Comparison of ENCODE assay signal across 8 cellular contexts in genomic region chr12:56160894-56161667, GRCh38. TPM values are rescaled to one million over a fixed set of nuclear protein-coding genes. Genes with fewer than 3 reads are reported as not detected.
DNase-seq lines count a peak whose midpoint lies in the region; ATAC-seq and TF ChIP-seq lines count a peak whose summit lies in the region.

No MANE protein-coding gene starts in this region.

- H2BK20ac ChIP-seq in H9 (ENCODE audit: low read depth, low read length, poor library complexity, severe bottlenecking), result no peak overlapping the region

- no peak overlapping the region for H2BK5ac ChIP-seq in H9 (ENCODE audit: insufficient read length, low read length)

- CTCF ChIA-PET in activated CD8-positive, alpha-beta T cell treated with anti-CD3 and anti-CD28 coated beads for 36 hours (lab: Charles Lee), result interaction anchor here (0.8 to 3.9 kb wide), 7 partner anchors 26 to 423 kb away, joined by 4 to 25 read pairs (median 6); partner anchors contain the start of genes ESYT1, SMARCC2 and ZC3H10

- no peak overlapping the region for H2BK12ac ChIP-seq in H9 (ENCODE audit: insufficient read length, low read depth, low read length)

- intact Hi-C loops in activated CD8-positive, alpha-beta T cell treated with anti-CD3 and anti-CD28 coated beads for 36 hours (cut with micrococcal nuclease), result no loop called here
- intact Hi-C loops in right cardiac atrium (cut with DNase I) (loop anchor here in 1 of 4 donors (5.0 kb wide), 1 partner anchor 39 kb away; no protein-coding TSS in a partner anchor), spleen (cut with DNase I; ENCODE audit: low total_unique reads) (no loop called here)

- POLR2A ChIA-PET in activated CD8-positive, alpha-beta T cell treated with anti-CD3 and anti-CD28 coated beads for 36 hours (lab: Charles Lee), result interaction anchor here (0.6 to 5.7 kb wide), 20 partner anchors 10 to 155 kb away, joined by 3 to 51 read pairs (median 7); partner anchors contain the start of genes CNPY2, ESYT1, MYL6B and PA2G4

- H2BK15ac ChIP-seq in H9 (ENCODE audit: low read depth, low read length), result no peak overlapping the region

- peaks cover 3% of the 10 kb centered on the region; the same call in 1 of the 2 replicates for H3K79me2 ChIP-seq in H9 (ENCODE audit: insufficient read depth, low read length)

- peak overlapping the region; percentile 93 to 96 for H3K4me3 Mint-ChIP-seq in H9
- H3K4me3 Mint-ChIP-seq in activated CD8-positive, alpha-beta T cell treated with anti-CD3 and anti-CD28 coated beads for 36 hours, result peak overlapping the region; percentile 95

- H3K27me3 ChIP-seq in H9 (ENCODE audit: insufficient read depth, low read length) (no peaks in the 10 kb centered on the region), right cardiac atrium (ENCODE audit: control insufficient read depth, insufficient read depth) (no peaks in the 10 kb centered on the region), spleen (replicated peaks in 1 of 7) (no peaks in the 10 kb centered on the region)

- H3K27me3 Mint-ChIP-seq in H9 (ENCODE audit: low read depth), result peaks cover 11% of the 10 kb centered on the region
- no peaks in the 10 kb centered on the region for H3K27me3 Mint-ChIP-seq in activated CD8-positive, alpha-beta T cell treated with anti-CD3 and anti-CD28 coated beads for 36 hours

- H3K18ac ChIP-seq in H9 (ENCODE audit: insufficient read length, low read depth, low read length), result no peak overlapping the region

- no peaks in the 10 kb centered on the region for H4K20me1 ChIP-seq in H9 (ENCODE audit: control insufficient read depth, insufficient read depth, insufficient read length)

- no peaks in the 10 kb centered on the region for H3K9me3 ChIP-seq in H9 (ENCODE audit: control insufficient read depth, low read depth, low read length)
- H3K9me3 ChIP-seq in right cardiac atrium (ENCODE audit: control insufficient read depth, low read length), result no peaks in the 10 kb centered on the region
- no peaks in the 10 kb centered on the region for H3K9me3 ChIP-seq in spleen

- H2AK5ac ChIP-seq in H9 (ENCODE audit: insufficient read length, low read length), result no peak overlapping the region

- no peak overlapping the region for H4K5ac ChIP-seq in H9 (ENCODE audit: insufficient read length, low read depth, low read length)

- no peak overlapping the region for H3K4ac ChIP-seq in H9 (ENCODE audit: low read depth, low read length)

- no peak for ATAC-seq in activated CD8-positive, alpha-beta T cell treated with anti-CD3 and anti-CD28 coated beads for 36 hours
- ATAC-seq in right cardiac atrium (no peak), left lobe of liver (no peak)

- H3K56ac ChIP-seq in H9 (ENCODE audit: insufficient read length, low read depth, low read length), result no peak overlapping the region

- no peak overlapping the region for H4K8ac ChIP-seq in H9 (replicated peaks; ENCODE audit: insufficient read length, low read depth, low read length)

- TF ChIP-seq CTCF in H9 (conservative IDR thresholded peaks at IDR 0.05) (no peak), spleen (IDR thresholded peaks at IDR 0.05 in 8 of 11, conservative IDR thresholded peaks at IDR 0.05 in 3 of 11) (no peak)
- TF ChIP-seq CTCF in activated CD8-positive, alpha-beta T cell treated with anti-CD3 and anti-CD28 coated beads for 36 hours (IDR thresholded peaks at IDR 0.05), result no peak

- peaks cover 0 to 68% (median 65%) of the 10 kb centered on the region in 6 donors for H3K36me3 ChIP-seq in spleen

- no peak overlapping the region for H4K91ac ChIP-seq in H9 (ENCODE audit: insufficient read length, low read depth, low read length)

- peak overlapping the region; percentile 21 to 97 (median 96); a peak in 6 of 7 replicates for H3K27ac Mint-ChIP-seq in H9
- H3K27ac Mint-ChIP-seq in activated CD8-positive, alpha-beta T cell treated with anti-CD3 and anti-CD28 coated beads for 36 hours, result peak overlapping the region; percentile 98

- no CpG with 5 or more reads among the region's 11 CpGs for WGBS in H9 (ENCODE audit: extremely low coverage, insufficient read length, low lambda C conversion rate)
- WGBS in right cardiac atrium, result 47% methylated on average over 11 of the region's 11 CpGs
- 68 to 81% (median 79%) methylated on average over 11 of the region's 11 CpGs for WGBS in spleen, 5 donors

- peaks cover 0 to 4% of the 10 kb centered on the region in 2 experiments; a peak in 3 of 5 replicates for H3K9me3 Mint-ChIP-seq in H9
- no peaks in the 10 kb centered on the region for H3K9me3 Mint-ChIP-seq in activated CD8-positive, alpha-beta T cell treated with anti-CD3 and anti-CD28 coated beads for 36 hours

- H3K4me3 ChIP-seq in right cardiac atrium (ENCODE audit: low read length) (peak overlapping the region; percentile 95), spleen (peak overlapping the region; percentile 66 to 88 (median 71))

- peaks cover 2% of the 10 kb centered on the region for H3K79me1 ChIP-seq in H9 (ENCODE audit: insufficient read depth, low read depth, low read length, poor library complexity, severe bottlenecking)

- no peak overlapping the region for H2BK120ac ChIP-seq in H9 (ENCODE audit: low read depth, low read length, poor library complexity, severe bottlenecking)

- DNase-seq in H9 (no peak), right cardiac atrium (no peak), spleen (no peak), retina (no peak), HuH-7.5 (ENCODE audit: low spot score) (no peak), NCI-H748 treated with DMSO at 0.1 percent for 48 hours (lab: John Stamatoyannopoulos, UW) (no peak), left lobe of liver (ENCODE audit: low spot score) (no peak)
- no peak for DNase-seq in activated CD8-positive, alpha-beta T cell treated with anti-CD3 and anti-CD28 coated beads for 36 hours

- H3T11ph ChIP-seq in H9 (ENCODE audit: low read length), result no peak overlapping the region

- H3K9ac ChIP-seq in H9 (ENCODE audit: extremely low read depth, insufficient read length, low read length), result no peak overlapping the region

- H3K4me1 ChIP-seq in H9 (ENCODE audit: insufficient read depth, low read length) (peaks cover 5% of the 10 kb centered on the region; the same call in 1 of the 2 replicates), right cardiac atrium (ENCODE audit: control insufficient read depth, insufficient read depth, low read length) (peaks cover 4% of the 10 kb centered on the region), spleen (peaks cover 22 to 65% (median 52%) of the 10 kb centered on the region in 6 donors)

- peaks cover 46 to 60% of the 10 kb centered on the region in 2 experiments for H3K4me1 Mint-ChIP-seq in H9
- peaks cover 22% of the 10 kb centered on the region for H3K4me1 Mint-ChIP-seq in activated CD8-positive, alpha-beta T cell treated with anti-CD3 and anti-CD28 coated beads for 36 hours (ENCODE audit: low read depth)

- H2AFZ ChIP-seq in H9 (ENCODE audit: low read length), result no peak overlapping the region

- peak overlapping the region; percentile 80 for H3K4me2 ChIP-seq in H9 (ENCODE audit: insufficient read depth, insufficient read length, low read length)

- H3K23ac ChIP-seq in H9 (ENCODE audit: insufficient read length, low read depth, low read length), result no peak overlapping the region

- H3K23me2 ChIP-seq in H9 (ENCODE audit: insufficient read length, low read depth, low read length, poor library complexity, severe bottlenecking), result peaks cover 15% of the 10 kb centered on the region

- TF ChIP-seq POLR2A in spleen (IDR thresholded peaks at IDR 0.05), result no peak

- H3K14ac ChIP-seq in H9 (ENCODE audit: insufficient read depth, low read length), result no peak overlapping the region

- no peak overlapping the region for H3K27ac ChIP-seq in H9 (ENCODE audit: insufficient read length, low read depth, low read length)
- peak overlapping the region; percentile 87 for H3K27ac ChIP-seq in right cardiac atrium (ENCODE audit: low read length)
- peak overlapping the region; percentile 70 to 99 (median 95) for H3K27ac ChIP-seq in spleen

- peaks cover 61 to 82% (median 71%) of the 10 kb centered on the region in 3 experiments for H3K36me3 Mint-ChIP-seq in H9 (ENCODE audit: insufficient read depth in 1 of 3, low read depth in 3 of 3)
- H3K36me3 Mint-ChIP-seq in activated CD8-positive, alpha-beta T cell treated with anti-CD3 and anti-CD28 coated beads for 36 hours (ENCODE audit: low read depth), result peaks cover 61% of the 10 kb centered on the region

RNA-seq across cellular contexts. Expression of gene MYL6, which starts 2.9 kb away (rescaled TPM):
- total RNA-seq in H9 (2021) (1,181 and 1,197 TPM in 2 replicates), right cardiac atrium (1,000 to 10,000 TPM in 1 of 4 donors, 100 to 1,000 TPM in 3; 592 to 1,178 (median 826) TPM), spleen (1,000 to 10,000 TPM; 1,063 to 1,656 (median 1,218) TPM), left lobe of liver (376 TPM)
- 100 to 1,000 TPM; 647 to 663 TPM for total RNA-seq in activated CD8-positive, alpha-beta T cell treated with anti-CD3 and anti-CD28 coated beads for 36 hours
- polyA plus RNA-seq in right cardiac atrium (1,131 TPM), spleen (1,000 to 10,000 TPM; 1,480 to 3,098 (median 2,131) TPM)

RNA-seq across cellular contexts. Expression of gene MYL6B, which starts 8.7 kb away (rescaled TPM):
- total RNA-seq in H9 (2021), result 165 and 168 TPM in 2 replicates
- total RNA-seq in activated CD8-positive, alpha-beta T cell treated with anti-CD3 and anti-CD28 coated beads for 36 hours, result 10 to 100 TPM; 60.3 to 66.9 TPM
- 10 to 100 TPM; 48.4 to 74.6 (median 60.2) TPM for total RNA-seq in right cardiac atrium
- 65.7 TPM for polyA plus RNA-seq in right cardiac atrium
- 100 to 1,000 TPM in 1 of 7 donors, 10 to 100 TPM in 6; 17.1 to 101 (median 35.7) TPM for total RNA-seq in spleen
- polyA plus RNA-seq in spleen, result 10 to 100 TPM; 50.1 to 69.1 (median 57.0) TPM
- total RNA-seq in left lobe of liver, result 6.5 TPM

RNA-seq across cellular contexts. Expression of gene SMARCC2, which starts 28.2 kb away (rescaled TPM):
- total RNA-seq in H9 (2021) (85.0 and 86.9 TPM in 2 replicates), right cardiac atrium (10 to 100 TPM; 63.2 to 94.6 (median 72.2) TPM), spleen (100 to 1,000 TPM in 4 of 7 donors, 10 to 100 TPM in 3; 73.7 to 121 (median 101) TPM), left lobe of liver (27.6 TPM)
- total RNA-seq in activated CD8-positive, alpha-beta T cell treated with anti-CD3 and anti-CD28 coated beads for 36 hours, result 10 to 100 TPM; 79.3 to 87.9 TPM
- polyA plus RNA-seq in right cardiac atrium (28.6 TPM), spleen (10 to 100 TPM in 1 of 3 donors, 1 to 10 TPM in 2; 8.5 to 24.7 (median 9.4) TPM)

RNA-seq across cellular contexts. Expression of gene ESYT1, which starts 33.0 kb away (rescaled TPM):
- total RNA-seq in H9 (2021) (111 and 112 TPM in 2 replicates), right cardiac atrium (10 to 100 TPM; 30.7 to 38.5 (median 33.6) TPM), spleen (100 to 1,000 TPM in 6 of 7 donors, 10 to 100 TPM in 1; 89.0 to 112 (median 107) TPM), left lobe of liver (62.2 TPM)
- 100 to 1,000 TPM; 154 to 160 TPM for total RNA-seq in activated CD8-positive, alpha-beta T cell treated with anti-CD3 and anti-CD28 coated beads for 36 hours
- polyA plus RNA-seq in right cardiac atrium (29.1 TPM), spleen (10 to 100 TPM; 20.2 to 39.8 (median 33.2) TPM)

RNA-seq across cellular contexts. Expression of gene ZC3H10, which starts 43.0 kb away (rescaled TPM):
- 8.9 and 9.4 TPM in 2 replicates for total RNA-seq in H9 (2021)
- total RNA-seq in activated CD8-positive, alpha-beta T cell treated with anti-CD3 and anti-CD28 coated beads for 36 hours, result 1 to 10 TPM; 6.8 to 7.2 TPM
- 1 to 10 TPM; 6.1 to 8.6 (median 6.7) TPM for total RNA-seq in right cardiac atrium
- 2.7 TPM for polyA plus RNA-seq in right cardiac atrium
- total RNA-seq in spleen, result 10 to 100 TPM in 4 of 7 donors, 1 to 10 TPM in 3; 7.4 to 13.6 (median 10.5) TPM
- polyA plus RNA-seq in spleen, result 1 to 10 TPM; 1.5 to 4.0 (median 2.5) TPM
- 4.6 TPM for total RNA-seq in left lobe of liver
